8 cellular contexts compared by ENCODE assay signal in the genomic region with DNA sequence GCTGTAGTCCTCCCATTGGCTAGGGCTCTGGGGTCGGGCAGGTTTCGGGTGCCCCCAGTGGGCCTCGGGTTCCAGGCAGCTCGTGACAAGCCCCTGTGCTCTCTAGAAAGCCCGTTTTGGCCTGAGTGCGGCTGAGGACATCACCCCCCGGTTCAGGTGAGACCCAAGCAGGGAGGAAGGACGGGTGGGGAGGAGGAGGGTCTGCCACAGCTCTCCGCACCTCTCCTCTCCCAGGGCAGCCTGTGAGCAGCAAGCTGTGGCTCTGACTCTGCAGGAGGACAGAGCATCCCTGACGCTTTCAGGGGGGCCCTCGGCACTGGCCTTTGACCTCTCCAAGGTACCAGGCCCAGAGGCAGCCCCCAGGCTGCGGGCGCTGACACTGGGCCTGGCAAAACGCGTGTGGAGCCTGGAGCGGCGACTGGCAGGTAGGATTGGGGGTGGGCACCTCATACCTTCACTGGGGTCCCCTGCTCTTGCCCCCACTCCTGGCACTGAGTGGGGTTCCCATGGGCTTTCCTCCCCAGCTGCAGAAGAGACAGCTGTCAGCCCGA. TPM values are rescaled to one million over a fixed set of nuclear protein-coding genes. Genes with fewer than 3 reads are reported as not detected.
DNase-seq lines count a peak whose midpoint lies in the region; ATAC-seq and TF ChIP-seq lines count a peak whose summit lies in the region.

No MANE protein-coding gene starts in this region.

- no peak for TF ChIP-seq POLR2A in tibial nerve (IDR thresholded peaks at IDR 0.05)

- POLR2A ChIA-PET in activated naive CD8-positive, alpha-beta T cell treated with anti-CD3 and anti-CD28 coated beads, Interleukin-2, amount 10 ng/mL, durations not matched to agents 7 days and 5 days (lab: Charles Lee) = interaction anchor here (0.7 to 2.2 kb wide), 18 partner anchors 7 to 248 kb away, joined by 3 to 19 read pairs (median 6); a partner anchor contains a TSS

- H3K4me1 Mint-ChIP-seq in activated T-cell treated with anti-CD3 and anti-CD28 coated beads, Interleukin-2, amount 50 U/mL, for 4 hours (ENCODE audit: low read depth) = peaks cover 33% of the 10 kb centered on the region
- peaks cover 21% of the 10 kb centered on the region for H3K4me1 Mint-ChIP-seq in activated naive CD8-positive, alpha-beta T cell treated with anti-CD3 and anti-CD28 coated beads, Interleukin-2, amount 10 ng/mL, durations not matched to agents 7 days and 5 days

- H3K9ac ChIP-seq in liver (ENCODE audit: low read depth in 1 of 2, low read length in 2 of 2) = peak overlapping the region in 1 of 2 donors; percentile 92

- no peak for TF ChIP-seq EP300 in tibial nerve (IDR thresholded peaks at IDR 0.05)

- TF ChIP-seq CTCF in liver (IDR thresholded peaks at IDR 0.05; ENCODE audit: low read depth, low read length, missing input control) = no peak
- no peak for TF ChIP-seq CTCF in tibial nerve (IDR thresholded peaks at IDR 0.05)

- H3K4me1 ChIP-seq in liver (ENCODE audit: control insufficient read depth in 4 of 4, insufficient read depth in 4 of 4, low read length in 3 of 4) (peaks cover 7 to 32% (median 15%) of the 10 kb centered on the region in 4 donors), tibial nerve (peaks cover 0 to 62% (median 51%) of the 10 kb centered on the region in 4 donors)

- H3K4me3 ChIP-seq in liver (ENCODE audit: low read depth in 1 of 3, low read length in 3 of 3) = peak overlapping the region; percentile 61 to 81 (median 79)
- H3K4me3 ChIP-seq in tibial nerve = peak overlapping the region; percentile 71 to 96 (median 90)

- no peaks in the 10 kb centered on the region for H3K27me3 Mint-ChIP-seq in activated T-cell treated with anti-CD3 and anti-CD28 coated beads, Interleukin-2, amount 50 U/mL, for 4 hours (ENCODE audit: low read depth)
- peaks cover 15% of the 10 kb centered on the region for H3K27me3 Mint-ChIP-seq in activated naive CD8-positive, alpha-beta T cell treated with anti-CD3 and anti-CD28 coated beads, Interleukin-2, amount 10 ng/mL, durations not matched to agents 7 days and 5 days

- peak overlapping the region; percentile 87 for H3K4me3 Mint-ChIP-seq in activated T-cell treated with anti-CD3 and anti-CD28 coated beads, Interleukin-2, amount 50 U/mL, for 4 hours
- peak overlapping the region; percentile 85 for H3K4me3 Mint-ChIP-seq in activated naive CD8-positive, alpha-beta T cell treated with anti-CD3 and anti-CD28 coated beads, Interleukin-2, amount 10 ng/mL, durations not matched to agents 7 days and 5 days

- ATAC-seq in activated T-cell treated with anti-CD3 and anti-CD28 coated beads, Interleukin-2, amount 50 U/mL, for 4 hours = no peak
- peak; percentile 1 for ATAC-seq in activated naive CD8-positive, alpha-beta T cell treated with anti-CD3 and anti-CD28 coated beads, Interleukin-2, amount 10 ng/mL, durations not matched to agents 7 days and 5 days (ENCODE audit: low read depth)
- ATAC-seq in HG03159 (IDR thresholded peaks at IDR 0.05; ENCODE audit: unreplicated experiment) = no peak

- no peaks in the 10 kb centered on the region for H3K9me3 Mint-ChIP-seq in activated T-cell treated with anti-CD3 and anti-CD28 coated beads, Interleukin-2, amount 50 U/mL, for 4 hours
- H3K9me3 Mint-ChIP-seq in activated naive CD8-positive, alpha-beta T cell treated with anti-CD3 and anti-CD28 coated beads, Interleukin-2, amount 10 ng/mL, durations not matched to agents 7 days and 5 days = no peaks in the 10 kb centered on the region

- peaks cover 2% of the 10 kb centered on the region for H3K36me3 Mint-ChIP-seq in activated T-cell treated with anti-CD3 and anti-CD28 coated beads, Interleukin-2, amount 50 U/mL, for 4 hours (ENCODE audit: insufficient read depth)
- peaks cover 2% of the 10 kb centered on the region for H3K36me3 Mint-ChIP-seq in activated naive CD8-positive, alpha-beta T cell treated with anti-CD3 and anti-CD28 coated beads, Interleukin-2, amount 10 ng/mL, durations not matched to agents 7 days and 5 days

- DNase-seq in activated T-cell treated with anti-CD3 and anti-CD28 coated beads, Interleukin-2, amount 50 U/mL, for 4 hours = no peak
- no peak for DNase-seq in activated T-cell treated with anti-CD3 and anti-CD28 coated beads, Interleukin-2, amount 50 U/mL, for 1 hour
- no peak for DNase-seq in activated naive CD8-positive, alpha-beta T cell treated with anti-CD3 and anti-CD28 coated beads, Interleukin-2, amount 10 ng/mL, durations not matched to agents 7 days and 5 days
- DNase-seq in tibial nerve (ENCODE audit: low spot score in 2 of 2) (no peak), iPS-NIHi7 (ENCODE audit: extremely low spot score) (no peak), NOMO-1 (lab: John Stamatoyannopoulos, UW; ENCODE audit: unreplicated experiment in 2 of 2) (no peak)

- H3K9me3 ChIP-seq in liver (ENCODE audit: control insufficient read depth in 4 of 4, low read length in 3 of 4) (no peaks in the 10 kb centered on the region), tibial nerve (no peaks in the 10 kb centered on the region)

- TF ChIP-seq RAD21 in liver (IDR thresholded peaks at IDR 0.05) = no peak

- no peaks in the 10 kb centered on the region for H3K27me3 ChIP-seq in liver (ENCODE audit: control insufficient read depth in 4 of 4, insufficient read depth in 4 of 4, low read length in 3 of 4)
- H3K27me3 ChIP-seq in tibial nerve = no peaks in the 10 kb centered on the region

- H3K36me3 ChIP-seq in liver (ENCODE audit: control insufficient read depth in 4 of 4, insufficient read depth in 3 of 4, low read depth in 1 of 4, low read length in 3 of 4) (peaks cover 0 to 3% (median 0%) of the 10 kb centered on the region in 4 donors), tibial nerve (peaks cover 0 to 15% (median 0%) of the 10 kb centered on the region in 3 donors)

- H3K27ac ChIP-seq in liver (ENCODE audit: low read depth in 1 of 2, low read length in 2 of 2) (peak overlapping the region in 1 of 2 donors; percentile 67), tibial nerve (peak overlapping the region; percentile 30 to 89 (median 72))

- 54% methylated on average over 18 of the region's 18 CpGs for WGBS in liver
- 10 to 39% methylated on average over 10 to 17 of the region's 18 CpGs for WGBS in tibial nerve, 2 donors

- peak overlapping the region; percentile 82 for H3K27ac Mint-ChIP-seq in activated naive CD8-positive, alpha-beta T cell treated with anti-CD3 and anti-CD28 coated beads, Interleukin-2, amount 10 ng/mL, durations not matched to agents 7 days and 5 days

TF ChIP-seq in liver, 16 proteins besides CTCF, POLR2A, EP300 and RAD21 (continues in another document):
- TF ChIP-seq HNF4G (IDR thresholded peaks at IDR 0.05) (no peak), NR2F2 (IDR thresholded peaks at IDR 0.05) (no peak), FOXA1 (IDR thresholded peaks at IDR 0.05) (no peak), SP1 (IDR thresholded peaks at IDR 0.05) (no peak), FOXA2 (IDR thresholded peaks at IDR 0.05) (no peak), TAF1 (conservative IDR thresholded peaks at IDR 0.05) (no peak), YY1 (IDR thresholded peaks at IDR 0.05) (no peak)
- TF ChIP-seq, protein P1, sequence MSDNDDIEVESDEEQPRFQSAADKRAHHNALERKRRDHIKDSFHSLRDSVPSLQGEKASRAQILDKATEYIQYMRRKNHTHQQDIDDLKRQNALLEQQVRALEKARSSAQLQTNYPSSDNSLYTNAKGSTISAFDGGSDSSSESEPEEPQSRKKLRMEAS (IDR thresholded peaks at IDR 0.05) = no peak

RNA-seq across cellular contexts. Expression of a gene that starts 0.7 kb away (rescaled TPM):
- 100 to 1,000 TPM; 106 to 126 (median 123) TPM for total RNA-seq in activated T-cell treated with anti-CD3 and anti-CD28 coated beads, Interleukin-2, amount 50 U/mL, for 4 hours
- 10 to 100 TPM; 93.4 to 97.2 TPM for total RNA-seq in activated naive CD8-positive, alpha-beta T cell treated with anti-CD3 and anti-CD28 coated beads, Interleukin-2, amount 10 ng/mL, durations not matched to agents 7 days and 5 days
- total RNA-seq in liver (1 to 10 TPM; 7.3 to 9.0 TPM), tibial nerve (100 to 1,000 TPM in 1 of 4 donors, 10 to 100 TPM in 3; 65.7 to 142 (median 68.9) TPM)
- polyA plus RNA-seq in liver = 10 to 100 TPM; 29.4 to 34.1 TPM

RNA-seq across cellular contexts. Expression of a gene that starts 3.5 kb away (rescaled TPM):
- total RNA-seq in activated T-cell treated with anti-CD3 and anti-CD28 coated beads, Interleukin-2, amount 50 U/mL, for 4 hours = under 1 TPM in 2 of 3 donors, not detected in 1; 0.18 to 0.54 TPM
- 10 to 100 TPM; 13.3 to 14.7 TPM for total RNA-seq in activated naive CD8-positive, alpha-beta T cell treated with anti-CD3 and anti-CD28 coated beads, Interleukin-2, amount 10 ng/mL, durations not matched to agents 7 days and 5 days
- total RNA-seq in liver (under 1 TPM; 0.33 to 0.42 TPM), tibial nerve (100 to 1,000 TPM in 1 of 4 donors, 10 to 100 TPM in 2, 1 to 10 TPM in 1; 1.2 to 120 (median 38.0) TPM)
- polyA plus RNA-seq in liver = under 1 TPM; 0.38 to 0.83 TPM

RNA-seq across cellular contexts. Expression of a gene that starts 10.1 kb away (rescaled TPM):
- not detected for total RNA-seq in activated T-cell treated with anti-CD3 and anti-CD28 coated beads, Interleukin-2, amount 50 U/mL, for 4 hours
- under 1 TPM; 0.33 to 0.48 TPM for total RNA-seq in activated naive CD8-positive, alpha-beta T cell treated with anti-CD3 and anti-CD28 coated beads, Interleukin-2, amount 10 ng/mL, durations not matched to agents 7 days and 5 days
- total RNA-seq in liver (under 1 TPM in 1 of 2 donors, not detected in 1; 0.08 TPM), tibial nerve (10 to 100 TPM; 14.7 to 86.3 (median 64.3) TPM)
- under 1 TPM in 1 of 2 donors, not detected in 1; 0.01 TPM for polyA plus RNA-seq in liver

RNA-seq across cellular contexts. Expression of a gene that starts 15.6 kb away (rescaled TPM):
- total RNA-seq in activated T-cell treated with anti-CD3 and anti-CD28 coated beads, Interleukin-2, amount 50 U/mL, for 4 hours = under 1 TPM in 2 of 3 donors, not detected in 1; 0.30 to 0.51 TPM
- 1 to 10 TPM; 1.3 to 3.3 TPM for total RNA-seq in activated naive CD8-positive, alpha-beta T cell treated with anti-CD3 and anti-CD28 coated beads, Interleukin-2, amount 10 ng/mL, durations not matched to agents 7 days and 5 days
- total RNA-seq in liver (1 to 10 TPM in 1 of 2 donors, under 1 TPM in 1; 0.23 to 5.4 TPM), tibial nerve (1,000 to 10,000 TPM; 1,059 to 8,972 (median 6,550) TPM)
- polyA plus RNA-seq in liver = 10 to 100 TPM in 1 of 2 donors, 1 to 10 TPM in 1; 7.4 to 15.2 TPM

RNA-seq across cellular contexts. Expression of a gene that starts 35.1 kb away (rescaled TPM):
- total RNA-seq in activated T-cell treated with anti-CD3 and anti-CD28 coated beads, Interleukin-2, amount 50 U/mL, for 4 hours = 10 to 100 TPM in 2 of 3 donors, 1 to 10 TPM in 1; 9.1 to 15.3 (median 14.3) TPM
- 10 to 100 TPM; 67.1 to 74.5 TPM for total RNA-seq in activated naive CD8-positive, alpha-beta T cell treated with anti-CD3 and anti-CD28 coated beads, Interleukin-2, amount 10 ng/mL, durations not matched to agents 7 days and 5 days
- total RNA-seq in liver (10 to 100 TPM in 1 of 2 donors, 1 to 10 TPM in 1; 2.9 to 15.2 TPM), tibial nerve (100 to 1,000 TPM; 136 to 291 (median 196) TPM)
- 10 to 100 TPM in 1 of 2 donors, 1 to 10 TPM in 1; 9.5 to 15.1 TPM for polyA plus RNA-seq in liver

Comparison
In these comparisons a context has a peak if more than half of its experiments do, and no peak if none do; other contexts are left out.
1. RNA of a gene that starts 0.7 kb away (total RNA-seq): 106 to 126 TPM in activated T-cell treated with anti-CD3 and anti-CD28 coated beads, Interleukin-2, amount 50 U/mL, for 4 hours, 93.4 to 97.2 TPM in activated naive CD8-positive, alpha-beta T cell treated with anti-CD3 and anti-CD28 coated beads, Interleukin-2, amount 10 ng/mL, durations not matched to agents 7 days and 5 days and 65.7 to 142 TPM in tibial nerve; 7.3 to 9.0 TPM in liver; every median in the first group is over 4 times any median in the second.
2. RNA of a gene that starts 10.1 kb away (total RNA-seq): 14.7 to 86.3 TPM in tibial nerve; 0.33 to 0.48 TPM in activated naive CD8-positive, alpha-beta T cell treated with anti-CD3 and anti-CD28 coated beads, Interleukin-2, amount 10 ng/mL, durations not matched to agents 7 days and 5 days, 0.08 TPM in liver and not detected in activated T-cell treated with anti-CD3 and anti-CD28 coated beads, Interleukin-2, amount 50 U/mL, for 4 hours; every median in the first group is over 10 times any median in the second.